Comparison of ENCODE assay signal across 1 cellular context in genomic region chr15:52120488-52120887, GRCh38.
TF ChIP-seq lines count a peak whose summit lies in the region.

No MANE protein-coding gene starts in this region.

TF ChIP-seq in H1, 55 proteins besides CTCF, POLR2A, EP300 and RAD21:
- no peak for TF ChIP-seq GABPA (IDR thresholded peaks at IDR 0.05; ENCODE audit: borderline replicate concordance, insufficient read depth, low read length)
- peak; percentile 52; the same call in 1 of the 2 replicates for TF ChIP-seq YY1 (IDR thresholded peaks at IDR 0.05; ENCODE audit: low read depth, low read length)
TF ChIP-seq in H1: peak in this region for 1.
